22 cellular contexts compared by ENCODE assay signal in genomic region chr6:169779896-169780295, GRCh38. TPM values are rescaled to one million over a fixed set of nuclear protein-coding genes. Genes with fewer than 3 reads are reported as not detected.
DNase-seq lines count a peak whose midpoint lies in the region; ATAC-seq, FAIRE-seq and TF ChIP-seq lines count a peak whose summit lies in the region.
"Had no signal": no experiment of that assay in that cellular context is flagged by ENCODE, and none has a peak within 500 bp of the region (broad histone marks: within the 10 kb centered on the region; RNA-seq: fewer than 3 reads in every experiment).

No MANE protein-coding gene starts in this region.

- in situ Hi-C loops in HepG2 (cut with HindIII; ENCODE audit: extremely low pct_ligation_motif_present, low pct_unique_long_range_greater_than_20kb), result no loop called here

- FAIRE-seq in HepG2 (lab: Jason Lieb, UNC) (no peak), GM12892 (lab: Jason Lieb, UNC) (no peak)
- FAIRE-seq: GM12878, GM18507, K562 had no signal

- H3K4me1 ChIP-seq in HepG2 (ENCODE audit: insufficient read depth, low read length), result peaks cover 20% of the 10 kb centered on the region
- no peaks in the 10 kb centered on the region for H3K4me1 ChIP-seq in right lobe of liver
- no peaks in the 10 kb centered on the region for H3K4me1 ChIP-seq in colonic mucosa
- H3K4me1 ChIP-seq in vagina, result no peaks in the 10 kb centered on the region
- no peaks in the 10 kb centered on the region for H3K4me1 ChIP-seq in breast epithelium
- H3K4me1 ChIP-seq: BE2C had no signal

- no peak overlapping the region for H2AFZ ChIP-seq in HepG2 (ENCODE audit: low read length)
- H2AFZ ChIP-seq: GM23338 had no signal

- DNase-seq in HepG2 (ENCODE audit: low spot score) (no peak), right lobe of liver (no peak), colonic mucosa (peak; percentile 4), left lobe of liver (ENCODE audit: low spot score) (peak; percentile 15), vagina (ENCODE audit: extremely low spot score in 2 of 2) (peak; percentile 55 to 64), GM12892 (ENCODE audit: insufficient read length) (no peak), breast epithelium (ENCODE audit: low spot score in 2 of 2) (no peak), inferior parietal cortex (ENCODE audit: extremely low spot score) (no peak)
- DNase-seq: BE2C; C1 segment of cervical spinal cord; CD4-positive, CD25-positive, alpha-beta regulatory T cell; CD8-positive, alpha-beta memory T cell; COR-L47; DMS 273 treated with DMSO at 0.1 percent for 48 hours; DMS53; DND-41; EL; H7 had no signal

- no peaks in the 10 kb centered on the region for H3K79me2 ChIP-seq in HepG2 (ENCODE audit: insufficient read depth, low read length)

- TF ChIP-seq RAD21 in HepG2 (CRISPR knock-in tag; IDR thresholded peaks at IDR 0.05), result no peak

- H3K4me2 ChIP-seq in HepG2 (ENCODE audit: low read depth, low read length), result no peak overlapping the region
- H3K4me2 ChIP-seq: GM23338 had no signal

- POLR2A ChIA-PET in HepG2 (lab: Yijun Ruan, JAX), result interaction anchor here (0.9 to 2.5 kb wide), 3 partner anchors 10 to 78 kb away, joined by 3 to 12 read pairs (median 3); partner anchors contain the start of genes C6orf120 and WDR27

- BruUV-seq in HepG2 (replicated peaks; lab: Mats Ljungman, UMichigan), result no TSS peak

- H3K9me3 ChIP-seq in HepG2 (ENCODE audit: low read length), result no peaks in the 10 kb centered on the region
- no peaks in the 10 kb centered on the region for H3K9me3 ChIP-seq in right lobe of liver
- no peaks in the 10 kb centered on the region for H3K9me3 ChIP-seq in colonic mucosa
- no peaks in the 10 kb centered on the region for H3K9me3 ChIP-seq in vagina
- H3K9me3 ChIP-seq in breast epithelium, result no peaks in the 10 kb centered on the region
- H3K9me3 ChIP-seq: BE2C had no signal

- H3K27ac ChIP-seq in HepG2 (ENCODE audit: extremely low read length, insufficient read depth, low read length) (no peak overlapping the region), right lobe of liver (no peak overlapping the region), colonic mucosa (no peak overlapping the region), vagina (no peak overlapping the region), breast epithelium (no peak overlapping the region)

- TF ChIP-seq EP300 in HepG2 (IDR thresholded peaks at IDR 0.05; ENCODE audit: low read depth in 2 of 2, low read length in 2 of 2) (no peak), HepG2 (CRISPR knock-in tag; IDR thresholded peaks at IDR 0.05; ENCODE audit: borderline replicate concordance) (no peak)

- CTCF ChIA-PET in HepG2 (lab: Yijun Ruan, JAX; ENCODE audit: low intra/inter-chr PET ratio, low total read pairs), result no interaction called here

- no peaks in the 10 kb centered on the region for H3K36me3 ChIP-seq in HepG2 (replicated peaks in 1 of 2; ENCODE audit: control insufficient read depth in 1 of 2, insufficient read depth in 2 of 2, low read length in 2 of 2)
- peaks cover 0 to 14% (median 10%) of the 10 kb centered on the region in 4 donors for H3K36me3 ChIP-seq in right lobe of liver
- no peaks in the 10 kb centered on the region for H3K36me3 ChIP-seq in colonic mucosa
- H3K36me3 ChIP-seq in vagina, result peaks cover 0 to 24% of the 10 kb centered on the region in 2 donors
- H3K36me3 ChIP-seq in breast epithelium, result peaks cover 4% of the 10 kb centered on the region
- H3K36me3 ChIP-seq: BE2C had no signal

- H3K27me3 ChIP-seq in HepG2 (ENCODE audit: control insufficient read depth in 1 of 2, insufficient read depth in 2 of 2, low read length in 2 of 2) (no peaks in the 10 kb centered on the region), right lobe of liver (no peaks in the 10 kb centered on the region), colonic mucosa (no peaks in the 10 kb centered on the region), vagina (no peaks in the 10 kb centered on the region), breast epithelium (no peaks in the 10 kb centered on the region)
- H3K27me3 ChIP-seq: BE2C had no signal

- intact Hi-C loops in HepG2 (cut with micrococcal nuclease; ENCODE audit: unreplicated experiment) (no loop called here), right lobe of liver (cut with DNase I) (no loop called here), colonic mucosa (cut with DNase I) (no loop called here), vagina (cut with DNase I) (no loop called here), breast epithelium (cut with DNase I; ENCODE audit: low total_unique reads) (no loop called here)

- no peak for TF ChIP-seq POLR2A in HepG2 (IDR thresholded peaks at IDR 0.05; ENCODE audit: insufficient read depth in 1 of 2, low read depth in 2 of 2, low read length in 2 of 2)
- TF ChIP-seq POLR2A in right lobe of liver (IDR thresholded peaks at IDR 0.05), result no peak
- TF ChIP-seq POLR2A in vagina (IDR thresholded peaks at IDR 0.05), result no peak
- TF ChIP-seq POLR2A in GM12892 (IDR thresholded peaks at IDR 0.05; ENCODE audit: low read depth, low read length), result no peak
- TF ChIP-seq POLR2A in breast epithelium (IDR thresholded peaks at IDR 0.05), result no peak

- WGBS in HepG2 (ENCODE audit: low lambda C conversion rate), result 87% methylated on average over 5 of the region's 5 CpGs
- WGBS in right lobe of liver (ENCODE audit: insufficient coverage, low coverage, low lambda C conversion rate, missing lambda C conversion rate), result 95% methylated on average over 3 of the region's 5 CpGs

- H3K9ac ChIP-seq in HepG2 (ENCODE audit: insufficient read depth, low read depth, low read length) (no peak overlapping the region), colonic mucosa (ENCODE audit: low read depth in 2 of 2, low read length in 2 of 2) (no peak overlapping the region)

- H4K20me1 ChIP-seq in HepG2 (ENCODE audit: insufficient read depth, low read length), result no peaks in the 10 kb centered on the region

- H3K4me3 ChIP-seq in HepG2 (replicated peaks in 1 of 3; ENCODE audit: insufficient read depth in 1 of 3, low read depth in 2 of 3, low read length in 3 of 3), result no peak overlapping the region
- no peak overlapping the region for H3K4me3 ChIP-seq in right lobe of liver
- H3K4me3 ChIP-seq in colonic mucosa, result no peak overlapping the region
- H3K4me3 ChIP-seq in vagina, result no peak overlapping the region
- H3K4me3 ChIP-seq in breast epithelium, result no peak overlapping the region
- H3K4me3 ChIP-seq: GM12878, GM23338, K562 had no signal

- ATAC-seq in HepG2 (peak; percentile 42), right lobe of liver (no peak), left lobe of liver (no peak)
- ATAC-seq: GM12878, GM23338, K562 had no signal

- no peak for TF ChIP-seq CTCF in HepG2 (CRISPR knock-in tag; IDR thresholded peaks at IDR 0.05)
- no peak for TF ChIP-seq CTCF in right lobe of liver (IDR thresholded peaks at IDR 0.05)
- TF ChIP-seq CTCF in colonic mucosa (IDR thresholded peaks at IDR 0.05), result no peak
- TF ChIP-seq CTCF in vagina (IDR thresholded peaks at IDR 0.05), result no peak
- no peak for TF ChIP-seq CTCF in breast epithelium (IDR thresholded peaks at IDR 0.05)

RNA-seq across cellular contexts. Expression of gene ERMARD, which starts 28.5 kb away (rescaled TPM):
- 8.4 and 10.7 TPM in 2 replicates for total RNA-seq in HepG2 (2016; rRNA removed; fragmentation: Illumina TruSeq; extraction: Trizol)
- total RNA-seq in HepG2 (2016; cell fraction: cytosol; rRNA removed; fragmentation: Illumina TruSeq; extraction: Trizol; ENCODE audit: low read depth), result 5.5 and 7.1 TPM in 2 replicates
- total RNA-seq in HepG2 (2016; cell fraction: insoluble cytoplasmic fraction; rRNA removed; fragmentation: Illumina TruSeq; extraction: Trizol), result 7.1 and 13.2 TPM in 2 replicates
- 7.3 and 7.5 TPM in 2 replicates for total RNA-seq in HepG2 (2016; cell fraction: membrane; rRNA removed; fragmentation: Illumina TruSeq; extraction: Trizol)
- total RNA-seq in HepG2 (2016; cell fraction: nucleus; rRNA removed; fragmentation: Illumina TruSeq; extraction: Trizol), result 16.6 and 17.0 TPM in 2 replicates
- 8.8 and 11.6 TPM in 2 replicates for polyA plus RNA-seq in HepG2 (2011; rRNA removed)
- 6.1 and 7.4 TPM in 2 replicates for polyA plus RNA-seq in HepG2 (2011; cell fraction: cytosol; rRNA removed)
- 35.0 and 45.3 TPM in 2 replicates for polyA plus RNA-seq in HepG2 (2011; cell fraction: nucleus; rRNA removed)
- 7.7 and 8.9 TPM in 2 replicates for polyA plus RNA-seq in HepG2 (2012)
- 1.9 and 2.2 TPM in 2 replicates for polyA plus RNA-seq in HepG2 (2016; cell fraction: cytosol; fragmentation: Illumina TruSeq; extraction: Trizol; ENCODE audit: low read depth)
- polyA plus RNA-seq in HepG2 (2016; cell fraction: insoluble cytoplasmic fraction; fragmentation: Illumina TruSeq; extraction: Trizol; ENCODE audit: low read depth), result 4.8 and 5.9 TPM in 2 replicates
- 2.4 and 3.3 TPM in 2 replicates for polyA plus RNA-seq in HepG2 (2016; cell fraction: membrane; fragmentation: Illumina TruSeq; extraction: Trizol; ENCODE audit: low read depth)
- 28.4 and 29.0 TPM in 2 replicates for polyA plus RNA-seq in HepG2 (2016; cell fraction: nucleus; fragmentation: Illumina TruSeq; extraction: Trizol; ENCODE audit: insufficient read depth, low read depth)
- polyA minus RNA-seq in HepG2 (2011; rRNA and poly(A)+ RNA removed; ENCODE audit: low replicate concordance), result 6.3 TPM in 2 replicates
- polyA minus RNA-seq in HepG2 (2011; cell fraction: cytosol; rRNA and poly(A)+ RNA removed), result 2.4 and 4.4 TPM in 2 replicates
- polyA minus RNA-seq in HepG2 (2011; cell fraction: nucleus; rRNA and poly(A)+ RNA removed), result 10.9 and 14.3 TPM in 2 replicates
- total RNA-seq in right lobe of liver, result 10 to 100 TPM; 11.1 to 24.4 (median 15.2) TPM
- 10 to 100 TPM; 14.2 to 15.7 TPM for total RNA-seq in colonic mucosa
- total RNA-seq in left lobe of liver, result 16.3 TPM
- 41.5 TPM for total RNA-seq in vagina
- 29.0 TPM for polyA plus RNA-seq in GM12892 (2012; ENCODE audit: missing spikeins)
- total RNA-seq in breast epithelium, result 10 to 100 TPM; 20.6 to 31.0 (median 27.7) TPM

RNA-seq across cellular contexts. Expression of gene DYNLT2, which starts 28.5 kb away (rescaled TPM):
- 3.1 and 4.3 TPM in 2 replicates for total RNA-seq in HepG2 (2016; rRNA removed; fragmentation: Illumina TruSeq; extraction: Trizol)
- 1.7 and 1.9 TPM in 2 replicates for total RNA-seq in HepG2 (2016; cell fraction: cytosol; rRNA removed; fragmentation: Illumina TruSeq; extraction: Trizol; ENCODE audit: low read depth)
- 3.0 and 4.1 TPM in 2 replicates for total RNA-seq in HepG2 (2016; cell fraction: insoluble cytoplasmic fraction; rRNA removed; fragmentation: Illumina TruSeq; extraction: Trizol)
- 4.9 and 5.8 TPM in 2 replicates for total RNA-seq in HepG2 (2016; cell fraction: membrane; rRNA removed; fragmentation: Illumina TruSeq; extraction: Trizol)
- total RNA-seq in HepG2 (2016; cell fraction: nucleus; rRNA removed; fragmentation: Illumina TruSeq; extraction: Trizol), result 6.6 and 7.6 TPM in 2 replicates
- polyA plus RNA-seq in HepG2 (2011; rRNA removed), result 1.7 and 2.1 TPM in 2 replicates
- polyA plus RNA-seq in HepG2 (2011; cell fraction: cytosol; rRNA removed), result 1.1 TPM in 2 replicates
- 2.6 and 3.0 TPM in 2 replicates for polyA plus RNA-seq in HepG2 (2011; cell fraction: nucleus; rRNA removed)
- 6.2 and 8.3 TPM in 2 replicates for polyA plus RNA-seq in HepG2 (2012)
- polyA plus RNA-seq in HepG2 (2016; cell fraction: cytosol; fragmentation: Illumina TruSeq; extraction: Trizol; ENCODE audit: low read depth), result 1.8 and 2.2 TPM in 2 replicates
- 3.8 and 4.0 TPM in 2 replicates for polyA plus RNA-seq in HepG2 (2016; cell fraction: insoluble cytoplasmic fraction; fragmentation: Illumina TruSeq; extraction: Trizol; ENCODE audit: low read depth)
- 5.3 and 5.7 TPM in 2 replicates for polyA plus RNA-seq in HepG2 (2016; cell fraction: membrane; fragmentation: Illumina TruSeq; extraction: Trizol; ENCODE audit: low read depth)
- 10.1 and 11.1 TPM in 2 replicates for polyA plus RNA-seq in HepG2 (2016; cell fraction: nucleus; fragmentation: Illumina TruSeq; extraction: Trizol; ENCODE audit: insufficient read depth, low read depth)
- 0.30 and 0.36 TPM in 2 replicates for polyA minus RNA-seq in HepG2 (2011; rRNA and poly(A)+ RNA removed; ENCODE audit: low replicate concordance)
- 0.30 and 1.1 TPM in 2 replicates for polyA minus RNA-seq in HepG2 (2011; cell fraction: cytosol; rRNA and poly(A)+ RNA removed)
- polyA minus RNA-seq in HepG2 (2011; cell fraction: nucleus; rRNA and poly(A)+ RNA removed), result 5.0 and 5.8 TPM in 2 replicates
- total RNA-seq in right lobe of liver, result under 1 TPM; 0.43 to 0.82 (median 0.68) TPM
- total RNA-seq in colonic mucosa, result 1 to 10 TPM; 1.4 to 2.2 TPM
- 0.60 TPM for total RNA-seq in left lobe of liver
- 3.2 TPM for total RNA-seq in vagina
- polyA plus RNA-seq in GM12892 (2012; ENCODE audit: missing spikeins), result 3.5 TPM
- total RNA-seq in breast epithelium, result 1 to 10 TPM; 1.9 to 2.6 (median 2.3) TPM

RNA-seq across cellular contexts. Expression of gene PHF10, which starts 55.6 kb away (rescaled TPM):
- total RNA-seq in HepG2 (2016; rRNA removed; fragmentation: Illumina TruSeq; extraction: Trizol) (42.1 and 58.5 TPM in 2 replicates), right lobe of liver (10 to 100 TPM; 19.9 to 31.4 (median 25.0) TPM), colonic mucosa (10 to 100 TPM; 37.5 to 39.6 TPM), left lobe of liver (19.6 TPM), vagina (54.8 TPM), breast epithelium (10 to 100 TPM; 50.1 to 79.2 (median 61.6) TPM)
- total RNA-seq in HepG2 (2016; cell fraction: cytosol; rRNA removed; fragmentation: Illumina TruSeq; extraction: Trizol; ENCODE audit: low read depth), result 38.4 and 41.0 TPM in 2 replicates
- total RNA-seq in HepG2 (2016; cell fraction: insoluble cytoplasmic fraction; rRNA removed; fragmentation: Illumina TruSeq; extraction: Trizol), result 39.7 and 57.3 TPM in 2 replicates
- 63.2 and 66.3 TPM in 2 replicates for total RNA-seq in HepG2 (2016; cell fraction: membrane; rRNA removed; fragmentation: Illumina TruSeq; extraction: Trizol)
- total RNA-seq in HepG2 (2016; cell fraction: nucleus; rRNA removed; fragmentation: Illumina TruSeq; extraction: Trizol), result 70.6 and 78.5 TPM in 2 replicates
- 84.1 and 88.0 TPM in 2 replicates for polyA plus RNA-seq in HepG2 (2011; rRNA removed)
- polyA plus RNA-seq in HepG2 (2011; cell fraction: cytosol; rRNA removed), result 28.9 and 50.3 TPM in 2 replicates
- polyA plus RNA-seq in HepG2 (2011; cell fraction: nucleus; rRNA removed), result 115 and 149 TPM in 2 replicates
- polyA plus RNA-seq in HepG2 (2012), result 126 and 147 TPM in 2 replicates
- polyA plus RNA-seq in HepG2 (2016; cell fraction: cytosol; fragmentation: Illumina TruSeq; extraction: Trizol; ENCODE audit: low read depth), result 27.2 and 31.3 TPM in 2 replicates
- polyA plus RNA-seq in HepG2 (2016; cell fraction: insoluble cytoplasmic fraction; fragmentation: Illumina TruSeq; extraction: Trizol; ENCODE audit: low read depth), result 105 and 115 TPM in 2 replicates
- 54.1 and 57.5 TPM in 2 replicates for polyA plus RNA-seq in HepG2 (2016; cell fraction: membrane; fragmentation: Illumina TruSeq; extraction: Trizol; ENCODE audit: low read depth)
- polyA plus RNA-seq in HepG2 (2016; cell fraction: nucleus; fragmentation: Illumina TruSeq; extraction: Trizol; ENCODE audit: insufficient read depth, low read depth), result 176 and 187 TPM in 2 replicates
- polyA minus RNA-seq in HepG2 (2011; rRNA and poly(A)+ RNA removed; ENCODE audit: low replicate concordance), result 13.6 and 19.1 TPM in 2 replicates
- polyA minus RNA-seq in HepG2 (2011; cell fraction: cytosol; rRNA and poly(A)+ RNA removed), result 38.1 and 47.9 TPM in 2 replicates
- polyA minus RNA-seq in HepG2 (2011; cell fraction: nucleus; rRNA and poly(A)+ RNA removed), result 131 and 155 TPM in 2 replicates
- 33.2 TPM for polyA plus RNA-seq in GM12892 (2012; ENCODE audit: missing spikeins)

Comparison
In these comparisons a context has a peak if more than half of its experiments do, and no peak if none do; other contexts are left out.
1. DNase-seq: peak in colonic mucosa (single experiment), left lobe of liver (single experiment) and vagina (2 of 2); none in HepG2 (single experiment), right lobe of liver (0 of 3), GM12892 (single experiment), breast epithelium (0 of 2) and inferior parietal cortex (single experiment).